ENCODE assay signal across 30 cellular contexts in the genomic region with DNA sequence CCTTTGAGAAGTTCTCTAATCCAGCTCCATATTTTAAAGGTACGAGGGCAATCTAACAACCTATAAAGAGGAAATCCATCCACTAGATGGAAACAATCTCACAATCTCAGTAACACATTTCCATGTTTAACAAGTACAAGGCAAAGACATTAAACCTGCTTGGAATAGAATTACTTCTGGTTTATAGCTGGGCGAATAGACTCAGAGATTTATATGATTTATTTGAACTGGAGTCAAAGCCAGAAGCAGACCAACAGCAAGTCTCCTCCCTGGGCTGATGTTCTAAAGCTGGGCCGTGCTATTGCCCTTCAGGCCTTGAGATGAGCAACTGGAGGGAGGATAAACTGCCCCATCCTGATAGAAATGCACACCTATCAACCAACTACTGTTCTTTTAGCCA. TPM values are rescaled to one million over a fixed set of nuclear protein-coding genes. Genes with fewer than 3 reads are reported as not detected.
"Had no signal": no experiment of that assay in that cellular context is flagged by ENCODE, and none has a peak within 500 bp of the region (broad histone marks: within the 10 kb centered on the region; RNA-seq: fewer than 3 reads in every experiment).

No MANE protein-coding gene starts in this region.

- H3K9me3 ChIP-seq: Peyer's patch, SJSA1, SK-N-SH had no signal

- H3K4me1 ChIP-seq: SJSA1 had no signal

- ATAC-seq: activated CD4-positive, alpha-beta T cell treated with anti-CD3 and anti-CD28 coated beads for 36 hours; activated CD4-positive, CD25-positive, alpha-beta regulatory T cell treated with anti-CD3 and anti-CD28 coated beads, Interleukin-2, amount 50 U/mL, for 24 hours; activated CD8-positive, alpha-beta T cell treated with anti-CD3 and anti-CD28 coated beads, Interleukin-2, amount 10 ng/mL, durations not matched to agents 7 days and 5 days; activated naive CD8-positive, alpha-beta T cell treated with anti-CD3 and anti-CD28 coated beads, Interleukin-2, amount 50 U/mL, for 24 hours; K562; WTC11 had no signal

- H3K27me3 ChIP-seq: Peyer's patch, SJSA1 had no signal

- H3K27ac ChIP-seq: Peyer's patch, SJSA1 had no signal

- H3K36me3 ChIP-seq: SJSA1 had no signal

- FAIRE-seq: bronchial epithelial cell, K562, TTC549 had no signal

- DNase-seq: activated CD4-positive, alpha-beta T cell treated with anti-CD3 and anti-CD28 coated beads for 36 hours; activated CD4-positive, alpha-beta T cell treated with anti-CD3 and anti-CD28 coated beads, Interleukin-2, amount 10 ng/mL, durations not matched to agents 7 days and 5 days; activated CD4-positive, alpha-beta T cell treated with anti-CD3 and anti-CD28 coated beads, Interleukin-2, amount 50 U/mL, for 48 hours; activated CD8-positive, alpha-beta T cell treated with anti-CD3 and anti-CD28 coated beads, Interleukin-2, amount 10 ng/mL, durations not matched to agents 7 days and 5 days; activated gamma-delta T cell; activated naive CD4-positive, alpha-beta T cell treated with Interleukin-2 at 50 U/mL for 16 hours; activated naive CD8-positive, alpha-beta T cell treated with anti-CD3 and anti-CD28 coated beads, Interleukin-2, amount 50 U/mL, for 24 hours; activated T-cell treated with anti-CD3 and anti-CD28 coated beads, Interleukin-2, amount 50 U/mL, for 24 hours; anterior cingulate cortex; caudate nucleus; NCI-H1105; NCI-H1436; NCI-H1694; NCI-H1930; NCI-H2081 treated with DMSO at 0.1 percent for 48 hours; NCI-H345; NCI-H524 treated with DMSO at 0.1 percent for 48 hours; Peyer's patch; RPMI8226; SHP77 treated with DMSO at 0.1 percent for 48 hours; SK-N-SH had no signal

- H3K4me3 ChIP-seq: K562, Peyer's patch, SJSA1 had no signal

- H3K9ac ChIP-seq: SK-N-SH had no signal

RNA-seq across cellular contexts. Expression of a gene that starts 25.3 kb away (rescaled TPM):
- total RNA-seq: activated CD4-positive, alpha-beta T cell treated with anti-CD3 and anti-CD28 coated beads for 36 hours; activated CD4-positive, alpha-beta T cell treated with anti-CD3 and anti-CD28 coated beads, Interleukin-2, amount 10 ng/mL, durations not matched to agents 7 days and 5 days; activated CD8-positive, alpha-beta T cell treated with anti-CD3 and anti-CD28 coated beads, Interleukin-2, amount 10 ng/mL, durations not matched to agents 7 days and 5 days; activated T-helper 2 cell treated with anti-CD3 and anti-CD28 coated beads, Interferon-gamma antibody, Interleukin-2, Interleukin-4, amounts not matched to agents 10 μg/mL and 5 μg/mL and 100 μg/mL, durations not matched to agents 14 hours and 24 hours and 36 hours; bronchial epithelial cell; MCF 10A; NCI-H460; SJSA1 had no signal
- polyA plus RNA-seq: K562, SK-N-SH had no signal
